In the genomic region with DNA sequence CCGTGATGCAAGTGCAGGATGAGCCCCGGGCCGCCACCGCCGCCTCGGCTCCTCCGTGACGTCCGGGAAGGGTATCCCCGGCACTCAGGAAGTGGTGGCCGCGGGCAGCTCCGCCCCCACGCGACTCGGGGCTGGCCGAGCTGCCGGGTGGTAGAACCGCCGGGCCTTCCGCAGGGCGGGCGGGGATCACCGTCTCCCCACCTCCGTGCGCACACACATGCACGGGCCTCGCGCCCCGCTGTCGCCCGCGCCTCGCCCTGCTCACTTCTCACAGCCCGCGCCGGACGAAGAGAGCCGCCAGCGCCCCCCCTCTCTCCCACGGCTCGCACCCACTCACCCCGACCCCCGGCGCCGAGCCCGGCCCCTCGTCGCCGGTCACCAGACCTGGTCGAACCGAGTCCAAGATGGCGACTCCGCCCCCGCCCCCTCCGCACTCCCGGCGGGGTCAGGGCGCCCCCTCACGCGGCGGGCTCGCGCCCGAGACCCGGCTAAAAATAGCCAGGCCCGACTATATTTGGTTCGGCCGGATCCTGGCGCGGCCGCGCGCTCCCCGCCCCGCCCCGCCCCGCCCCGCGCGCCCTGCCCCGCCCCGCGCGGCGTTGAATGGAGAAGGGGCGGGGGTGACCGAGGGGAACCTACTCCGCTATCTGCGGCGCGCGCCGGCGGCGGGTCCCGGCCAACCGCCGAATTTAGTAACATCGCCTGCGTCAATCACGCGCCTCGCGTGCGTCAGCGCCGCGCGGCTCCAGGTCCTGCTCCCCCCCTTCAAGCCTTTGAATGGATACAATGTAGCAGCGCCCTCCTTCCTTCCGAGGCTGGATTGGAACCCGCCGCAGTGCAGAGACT, we compare ENCODE assay signal across 8 cellular contexts. TPM values are rescaled to one million over a fixed set of nuclear protein-coding genes. Genes with fewer than 3 reads are reported as not detected.
DNase-seq lines count a peak whose midpoint lies in the region; ATAC-seq, FAIRE-seq and TF ChIP-seq lines count a peak whose summit lies in the region.

No MANE protein-coding gene starts in this region.

- H3K27me3 ChIP-seq in RWPE2 (ENCODE audit: insufficient read depth, poor library complexity, severe bottlenecking), result peaks cover 22% of the 10 kb centered on the region
- H3K27me3 ChIP-seq in stomach, result peaks cover 0 to 27% (median 8%) of the 10 kb centered on the region in 3 donors

- no peaks in the 10 kb centered on the region for H3K36me3 ChIP-seq in ES-I3 (ENCODE audit: insufficient read depth, low read length)
- H3K36me3 ChIP-seq in RWPE2 (ENCODE audit: low read depth), result no peaks in the 10 kb centered on the region; the same call in 1 of the 2 replicates
- H3K36me3 ChIP-seq in stomach, result no peaks in the 10 kb centered on the region

- peak overlapping the region; percentile 77 for H3K4me3 ChIP-seq in RWPE2 (ENCODE audit: severe bottlenecking)
- peak overlapping the region; percentile 71 to 95 (median 81) for H3K4me3 ChIP-seq in stomach

- peak overlapping the region; percentile 83 for H3K9ac ChIP-seq in ES-I3 (ENCODE audit: low read depth, low read length)

- peak; percentile 98 for TF ChIP-seq EP300 in stomach (IDR thresholded peaks at IDR 0.05)

- ATAC-seq in RWPE2 (ENCODE audit: low read depth), result peak; percentile 58

- peak overlapping the region; percentile 88 for H3K4me3 Mint-ChIP-seq in neural crest cell

- H3K9me3 Mint-ChIP-seq in neural crest cell, result no peaks in the 10 kb centered on the region

- peaks cover 43% of the 10 kb centered on the region for H3K4me1 Mint-ChIP-seq in neural crest cell

- H3K27me3 Mint-ChIP-seq in neural crest cell (ENCODE audit: low read depth), result peaks cover 38% of the 10 kb centered on the region

- 0 to 1% (median 1%) methylated on average over 46 to 114 of the region's 114 CpGs for WGBS in stomach, 5 donors

- no peak for FAIRE-seq in H54 (lab: Jason Lieb, UNC)

- H3K27ac ChIP-seq in RWPE2 (ENCODE audit: poor library complexity, severe bottlenecking) (peak overlapping the region; percentile 55), stomach (peak overlapping the region; percentile 95 to 100 (median 99))

- DNase-seq in H54 (ENCODE audit: insufficient read length, low spot score), result peak; percentile 97
- peak; percentile 92 for DNase-seq in LoVo (ENCODE audit: low spot score)
- peak; percentile 92 for DNase-seq in RWPE2 (ENCODE audit: low spot score)
- peak; percentile 97 for DNase-seq in activated effector memory CD4-positive, alpha-beta T cell treated with anti-CD3 and anti-CD28 coated beads, Interleukin-2, amount 50 U/mL, for 16 hours
- DNase-seq in fibroblast of the conjunctiva (ENCODE audit: low read depth), result peak; percentile 83
- peak; percentile 89 for DNase-seq in neural crest cell (ENCODE audit: low read depth, low spot score)
- peak; percentile 91 for DNase-seq in stomach

- no peaks in the 10 kb centered on the region for H3K36me3 Mint-ChIP-seq in neural crest cell (ENCODE audit: low read depth)

- TF ChIP-seq CTCF in RWPE2 (IDR thresholded peaks at IDR 0.05; ENCODE audit: poor library complexity, severe bottlenecking), result peak; percentile 37
- peak; percentile 7 for TF ChIP-seq CTCF in neural crest cell (conservative IDR thresholded peaks at IDR 0.05)
- TF ChIP-seq CTCF in stomach (IDR thresholded peaks at IDR 0.05), result no peak

- H3K4me1 ChIP-seq in ES-I3 (ENCODE audit: insufficient read depth, low read length) (no peaks in the 10 kb centered on the region; the same call in 1 of the 2 replicates), RWPE2 (ENCODE audit: insufficient read depth, poor library complexity, severe bottlenecking) (no peaks in the 10 kb centered on the region), stomach (peaks cover 19 to 49% (median 46%) of the 10 kb centered on the region in 4 donors)

- H3K27ac Mint-ChIP-seq in neural crest cell (ENCODE audit: unreplicated experiment), result peak overlapping the region; percentile 98

- intact Hi-C loops in stomach (cut with DNase I; ENCODE audit: low total_unique reads), result loop anchor here (10.0 kb wide), 1 partner anchor 85 kb away; a partner anchor contains a TSS

- TF ChIP-seq POLR2A in H54 (IDR thresholded peaks at IDR 0.05; ENCODE audit: low read depth, low read length) (peak; percentile 91), stomach (IDR thresholded peaks at IDR 0.05) (peak in 1 of 4 donors; percentile 80)

- H3K9me3 ChIP-seq in ES-I3 (ENCODE audit: control insufficient read depth, insufficient read depth, low read length) (no peaks in the 10 kb centered on the region), RWPE2 (ENCODE audit: severe bottlenecking) (no peaks in the 10 kb centered on the region), stomach (no peaks in the 10 kb centered on the region)

RNA-seq across cellular contexts. Expression of a gene that starts 2.0 kb away (rescaled TPM):
- total RNA-seq in neural crest cell (0.91 and 0.93 TPM in 2 replicates), stomach (10 to 100 TPM in 1 of 5 donors, 1 to 10 TPM in 3, under 1 TPM in 1; 0.58 to 51.8 (median 2.6) TPM)
- polyA plus RNA-seq in stomach, result 1 to 10 TPM; 1.3 to 4.9 (median 3.9) TPM

Comparison
In these comparisons a context has a peak if more than half of its experiments do, and no peak if none do; other contexts are left out.
1. Peak in every context shown above with its lines: DNase-seq, ATAC-seq, H3K4me3 ChIP-seq and H3K27ac ChIP-seq.
2. CTCF ChIP-seq: peak in RWPE2 (single experiment) and neural crest cell (single experiment); none in stomach (0 of 7).